1 cellular context compared by ENCODE assay signal in the genomic region with DNA sequence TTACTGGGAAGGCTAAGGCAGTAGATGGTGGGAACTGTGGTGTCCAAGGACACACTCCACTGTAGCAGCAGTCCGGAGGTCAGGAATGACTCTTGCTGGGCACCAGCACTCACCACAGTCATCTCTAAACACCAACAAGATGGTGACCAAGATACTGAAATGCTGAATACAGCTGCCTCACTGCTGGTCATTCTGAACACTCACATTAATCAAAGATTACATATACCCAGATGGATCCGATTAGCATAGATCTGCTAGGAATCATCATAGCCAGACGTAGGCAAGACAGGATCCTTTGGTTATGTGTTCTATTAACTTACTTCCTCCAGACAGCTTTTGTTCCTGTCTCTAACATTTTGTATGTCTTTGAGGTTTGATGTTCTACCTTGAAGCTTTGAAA.
TF ChIP-seq lines count a peak whose summit lies in the region.

No MANE protein-coding gene starts in this region.

TF ChIP-seq in WTC11, 78 proteins besides CTCF, POLR2A, EP300 and RAD21 (continued from another document):
- TF ChIP-seq, protein P1, sequence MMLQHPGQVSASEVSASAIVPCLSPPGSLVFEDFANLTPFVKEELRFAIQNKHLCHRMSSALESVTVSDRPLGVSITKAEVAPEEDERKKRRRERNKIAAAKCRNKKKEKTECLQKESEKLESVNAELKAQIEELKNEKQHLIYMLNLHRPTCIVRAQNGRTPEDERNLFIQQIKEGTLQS (CRISPR knock-in tag; conservative IDR thresholded peaks at IDR 0.05), result no peak
- TF ChIP-seq ZNF219 (CRISPR knock-in tag; IDR thresholded peaks at IDR 0.05; ENCODE audit: borderline replicate concordance) (no peak), ELF4 (CRISPR knock-in tag; IDR thresholded peaks at IDR 0.05; ENCODE audit: low read depth) (no peak), ATF1 (CRISPR knock-in tag; IDR thresholded peaks at IDR 0.05) (no peak), JAZF1 (CRISPR knock-in tag; IDR thresholded peaks at IDR 0.05) (no peak), FOXK1 (CRISPR knock-in tag; IDR thresholded peaks at IDR 0.05) (no peak), GRHL2 (CRISPR knock-in tag; IDR thresholded peaks at IDR 0.05; ENCODE audit: insufficient replicate concordance, severe bottlenecking) (no peak)
- TF ChIP-seq, protein P2, sequence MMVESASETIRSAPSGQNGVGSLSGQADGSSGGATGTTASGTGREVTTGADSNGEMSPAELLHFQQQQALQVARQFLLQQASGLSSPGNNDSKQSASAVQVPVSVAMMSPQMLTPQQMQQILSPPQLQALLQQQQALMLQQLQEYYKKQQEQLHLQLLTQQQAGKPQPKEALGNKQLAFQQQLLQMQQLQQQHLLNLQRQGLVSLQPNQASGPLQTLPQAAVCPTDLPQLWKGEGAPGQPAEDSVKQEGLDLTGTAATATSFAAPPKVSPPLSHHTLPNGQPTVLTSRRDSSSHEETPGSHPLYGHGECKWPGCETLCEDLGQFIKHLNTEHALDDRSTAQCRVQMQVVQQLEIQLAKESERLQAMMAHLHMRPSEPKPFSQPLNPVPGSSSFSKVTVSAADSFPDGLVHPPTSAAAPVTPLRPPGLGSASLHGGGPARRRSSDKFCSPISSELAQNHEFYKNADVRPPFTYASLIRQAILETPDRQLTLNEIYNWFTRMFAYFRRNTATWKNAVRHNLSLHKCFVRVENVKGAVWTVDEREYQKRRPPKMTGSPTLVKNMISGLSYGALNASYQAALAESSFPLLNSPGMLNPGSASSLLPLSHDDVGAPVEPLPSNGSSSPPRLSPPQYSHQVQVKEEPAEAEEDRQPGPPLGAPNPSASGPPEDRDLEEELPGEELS (CRISPR knock-in tag; IDR thresholded peaks at IDR 0.05), result no peak
- TF ChIP-seq, protein P3, sequence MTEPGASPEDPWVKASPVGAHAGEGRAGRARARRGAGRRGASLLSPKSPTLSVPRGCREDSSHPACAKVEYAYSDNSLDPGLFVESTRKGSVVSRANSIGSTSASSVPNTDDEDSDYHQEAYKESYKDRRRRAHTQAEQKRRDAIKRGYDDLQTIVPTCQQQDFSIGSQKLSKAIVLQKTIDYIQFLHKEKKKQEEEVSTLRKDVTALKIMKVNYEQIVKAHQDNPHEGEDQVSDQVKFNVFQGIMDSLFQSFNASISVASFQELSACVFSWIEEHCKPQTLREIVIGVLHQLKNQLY (CRISPR knock-in tag; IDR thresholded peaks at IDR 0.05), result no peak
